ENCODE assay signal across 21 cellular contexts in genomic region chr2:43414033-43414432, GRCh38.
"Had no signal": no experiment of that assay in that cellular context is flagged by ENCODE, and none has a peak within 500 bp of the region (broad histone marks: within the 10 kb centered on the region; RNA-seq: fewer than 3 reads in every experiment).

No MANE protein-coding gene starts in this region.

- ATAC-seq: activated CD8-positive, alpha-beta T cell treated with anti-CD3 and anti-CD28 coated beads, Interleukin-2, amount 10 ng/mL, durations not matched to agents 7 days and 5 days; activated T-helper 17 cell treated with anti-CD3 and anti-CD28 coated beads, Interleukin-2, amount 50 U/mL, for 72 hours; gastrocnemius medialis; stimulated activated effector memory CD8-positive, alpha-beta T cell treated with anti-CD3 and anti-CD28 coated beads, Interleukin-12 subunit alpha, Interleukin-12 subunit beta, amount 100 ng/mL, for 72 hours; stimulated activated naive CD8-positive, alpha-beta T cell treated with anti-CD3 and anti-CD28 coated beads, Interleukin-15, amount 100 ng/mL, for 72 hours had no signal

- H3K4me3 Mint-ChIP-seq: activated CD8-positive, alpha-beta T cell treated with anti-CD3 and anti-CD28 coated beads, Interleukin-2, amount 10 ng/mL, durations not matched to agents 7 days and 5 days; activated naive CD8-positive, alpha-beta T cell; activated T-helper 17 cell treated with anti-CD3 and anti-CD28 coated beads, Interleukin-2, amount 50 U/mL, for 72 hours; central memory CD8-positive, alpha-beta T cell; stimulated activated effector memory CD8-positive, alpha-beta T cell treated with anti-CD3 and anti-CD28 coated beads, Interleukin-12 subunit alpha, Interleukin-12 subunit beta, amount 100 ng/mL, for 72 hours; stimulated activated naive CD8-positive, alpha-beta T cell treated with anti-CD3 and anti-CD28 coated beads, Interleukin-15, amount 100 ng/mL, for 72 hours had no signal

- H3K27ac ChIP-seq: colonic mucosa, parathyroid adenoma, upper lobe of left lung, WERI-Rb-1 had no signal

- H3K79me2 ChIP-seq: parathyroid adenoma had no signal

- H3K36me3 ChIP-seq: adrenal gland, breast epithelium, colonic mucosa, esophagus squamous epithelium, gastrocnemius medialis, upper lobe of left lung, WERI-Rb-1 had no signal

- H3K9ac ChIP-seq: parathyroid adenoma had no signal

- H3K36me3 Mint-ChIP-seq: stimulated activated effector memory CD8-positive, alpha-beta T cell treated with anti-CD3 and anti-CD28 coated beads, Interleukin-12 subunit alpha, Interleukin-12 subunit beta, amount 100 ng/mL, for 72 hours had no signal

- H3K27ac Mint-ChIP-seq: activated CD8-positive, alpha-beta T cell treated with anti-CD3 and anti-CD28 coated beads, Interleukin-2, amount 10 ng/mL, durations not matched to agents 7 days and 5 days; activated naive CD8-positive, alpha-beta T cell; activated T-helper 17 cell treated with anti-CD3 and anti-CD28 coated beads, Interleukin-2, amount 50 U/mL, for 72 hours; stimulated activated effector memory CD8-positive, alpha-beta T cell treated with anti-CD3 and anti-CD28 coated beads, Interleukin-12 subunit alpha, Interleukin-12 subunit beta, amount 100 ng/mL, for 72 hours; stimulated activated naive CD8-positive, alpha-beta T cell treated with anti-CD3 and anti-CD28 coated beads, Interleukin-15, amount 100 ng/mL, for 72 hours had no signal

- H3K4me3 ChIP-seq: adrenal gland, breast epithelium, colonic mucosa, esophagus squamous epithelium, gastrocnemius medialis, upper lobe of left lung had no signal

- H3K4me1 Mint-ChIP-seq: activated T-helper 17 cell treated with anti-CD3 and anti-CD28 coated beads, Interleukin-2, amount 50 U/mL, for 72 hours; stimulated activated effector memory CD8-positive, alpha-beta T cell treated with anti-CD3 and anti-CD28 coated beads, Interleukin-12 subunit alpha, Interleukin-12 subunit beta, amount 100 ng/mL, for 72 hours; stimulated activated naive CD8-positive, alpha-beta T cell treated with anti-CD3 and anti-CD28 coated beads, Interleukin-15, amount 100 ng/mL, for 72 hours had no signal

- H2AFZ ChIP-seq: parathyroid adenoma had no signal

- H3K9me3 ChIP-seq: adrenal gland, breast epithelium, colonic mucosa, esophagus squamous epithelium, gastrocnemius medialis, upper lobe of left lung had no signal

- H3K27me3 Mint-ChIP-seq: activated naive CD8-positive, alpha-beta T cell; activated T-helper 17 cell treated with anti-CD3 and anti-CD28 coated beads, Interleukin-2, amount 50 U/mL, for 72 hours; central memory CD8-positive, alpha-beta T cell; stimulated activated naive CD8-positive, alpha-beta T cell treated with anti-CD3 and anti-CD28 coated beads, Interleukin-15, amount 100 ng/mL, for 72 hours had no signal

- H3K9me3 Mint-ChIP-seq: activated T-helper 17 cell treated with anti-CD3 and anti-CD28 coated beads, Interleukin-2, amount 50 U/mL, for 72 hours; central memory CD8-positive, alpha-beta T cell; stimulated activated effector memory CD8-positive, alpha-beta T cell treated with anti-CD3 and anti-CD28 coated beads, Interleukin-12 subunit alpha, Interleukin-12 subunit beta, amount 100 ng/mL, for 72 hours; stimulated activated naive CD8-positive, alpha-beta T cell treated with anti-CD3 and anti-CD28 coated beads, Interleukin-15, amount 100 ng/mL, for 72 hours had no signal

- H3K27me3 ChIP-seq: adrenal gland, breast epithelium, colonic mucosa, esophagus squamous epithelium, gastrocnemius medialis, upper lobe of left lung had no signal

- H3K4me1 ChIP-seq: colonic mucosa had no signal

- FAIRE-seq: small intestine had no signal

- DNase-seq: activated CD4-positive, alpha-beta T cell treated with anti-CD3 and anti-CD28 coated beads for 1 hour; activated CD4-positive, alpha-beta T cell treated with anti-CD3 and anti-CD28 coated beads, Interleukin-2, amount 50 U/mL, for 1 hour; activated CD8-positive, alpha-beta T cell treated with anti-CD3 and anti-CD28 coated beads, Interleukin-2, amount 10 ng/mL, durations not matched to agents 7 days and 5 days; adrenal gland; colonic mucosa; esophagus squamous epithelium; gastrocnemius medialis; hippocampal formation; kidney glomerular epithelial cell; nucleus accumbens; small intestine; stimulated activated CD4-positive, alpha-beta T cell treated with anti-CD3 and anti-CD28 coated beads, Interleukin-2, amount 100 ng/mL, for 24 hours; stimulated activated naive CD8-positive, alpha-beta T cell treated with anti-CD3 and anti-CD28 coated beads, Interleukin-15, amount 100 ng/mL, for 72 hours; upper lobe of left lung; WERI-Rb-1 had no signal
